In the genomic region with DNA sequence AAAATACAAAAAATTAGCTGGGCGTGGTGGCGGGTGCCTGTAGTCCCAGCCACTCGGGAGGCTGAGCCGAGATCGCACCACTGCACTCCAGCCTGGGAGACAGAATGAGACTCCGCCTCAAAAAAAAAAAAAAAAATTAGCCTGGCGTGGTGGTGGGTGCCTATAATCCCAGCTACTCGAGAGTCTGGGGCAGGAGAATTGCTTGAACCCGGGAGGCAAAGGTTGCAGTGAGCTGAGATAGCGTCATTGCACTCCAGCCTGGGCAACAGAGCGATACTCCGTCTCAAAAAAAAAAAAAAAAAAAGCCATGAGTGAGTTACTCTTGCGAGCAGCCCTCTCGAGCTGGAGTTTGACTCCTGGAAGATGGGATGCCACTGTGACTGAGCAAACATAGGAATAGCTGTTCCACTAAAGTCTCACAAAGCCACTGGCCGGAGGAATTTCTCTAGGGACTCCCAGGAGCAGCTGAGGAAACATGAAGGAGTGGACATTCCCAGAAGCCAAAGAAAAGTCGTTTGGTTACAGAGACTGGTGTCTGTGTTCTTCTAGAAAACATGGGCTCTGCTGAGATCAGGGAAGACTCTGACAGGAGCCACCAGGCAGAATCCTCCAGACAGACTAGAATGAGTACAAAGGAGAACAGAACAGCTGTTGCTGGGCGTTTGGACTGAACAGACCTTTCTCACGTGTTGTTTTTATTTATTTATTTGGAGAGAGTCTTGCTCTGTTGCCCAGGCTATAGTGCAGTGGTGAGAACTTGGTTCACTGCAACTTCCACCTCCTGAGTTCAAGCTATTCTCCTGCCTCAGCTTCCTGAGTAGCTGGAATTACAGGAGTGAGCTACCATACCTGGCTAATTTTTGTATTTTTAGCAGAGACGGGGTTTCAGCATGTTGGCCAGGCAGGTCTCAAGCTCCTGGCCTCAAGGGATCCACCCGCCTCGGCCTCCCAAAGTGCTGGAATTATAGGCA, we compare ENCODE assay signal across 11 cellular contexts. TPM values are rescaled to one million over a fixed set of nuclear protein-coding genes. Genes with fewer than 3 reads are reported as not detected.
DNase-seq lines count a peak whose midpoint lies in the region; ATAC-seq and TF ChIP-seq lines count a peak whose summit lies in the region.
"Had no signal": no experiment of that assay in that cellular context is flagged by ENCODE, and none has a peak within 500 bp of the region (broad histone marks: within the 10 kb centered on the region; RNA-seq: fewer than 3 reads in every experiment).

No MANE protein-coding gene starts in this region.

- TF ChIP-seq POLR2A in right lobe of liver (IDR thresholded peaks at IDR 0.05): no peak

- ATAC-seq in right lobe of liver: peak; percentile 3 to 21 (median 20)
- no peak for ATAC-seq in GM21619 (IDR thresholded peaks at IDR 0.05; ENCODE audit: unreplicated experiment)
- no peak for ATAC-seq in HG03457 (IDR thresholded peaks at IDR 0.05; ENCODE audit: unreplicated experiment)
- ATAC-seq: activated CD4-positive, CD25-positive, alpha-beta regulatory T cell treated with anti-CD3 and anti-CD28 coated beads, Interleukin-2, amount 50 U/mL, for 24 hours had no signal

- H3K9me3 ChIP-seq in HEK293 (ENCODE audit: control insufficient read depth, insufficient read depth, low read depth, low read length) (no peaks in the 10 kb centered on the region), colonic mucosa (no peaks in the 10 kb centered on the region), right lobe of liver (no peaks in the 10 kb centered on the region)

- no peak for DNase-seq in colonic mucosa
- DNase-seq in right lobe of liver: no peak
- no peak for DNase-seq in cerebellar cortex (ENCODE audit: low spot score)
- no peak for DNase-seq in activated effector memory CD4-positive, alpha-beta T cell treated with anti-CD3 and anti-CD28 coated beads, Interleukin-2, amount 50 U/mL, for 16 hours
- DNase-seq: CD4-positive, alpha-beta T cell; NCI-H1436 treated with DMSO at 0.1 percent for 48 hours had no signal

- H3K27ac ChIP-seq in HEK293 (ENCODE audit: extremely low read depth, low read depth, low read length) (0 out of 2 replicates have a peak overlapping the region, but pooled peaks have one; percentile 70), colonic mucosa (peak overlapping the region; percentile 93), right lobe of liver (peak overlapping the region; percentile 79 to 88 (median 83)), skin epidermis (peak overlapping the region in 17 of 21 experiments; percentile 7 to 81 (median 59))

- intact Hi-C loops in colonic mucosa (cut with DNase I): no loop called here
- intact Hi-C loops in right lobe of liver (cut with DNase I): no loop called here

- H3K36me3 ChIP-seq in HEK293 (ENCODE audit: control insufficient read depth in 2 of 2, insufficient read depth in 1 of 2, low read length in 2 of 2): no peaks in the 10 kb centered on the region
- H3K36me3 ChIP-seq in colonic mucosa: no peaks in the 10 kb centered on the region
- H3K36me3 ChIP-seq in right lobe of liver: no peaks in the 10 kb centered on the region

- no peak for TF ChIP-seq CTCF in HEK293 (tag by site-specific recombination; IDR thresholded peaks at IDR 0.05)
- no peak for TF ChIP-seq CTCF in colonic mucosa (IDR thresholded peaks at IDR 0.05)
- no peak for TF ChIP-seq CTCF in right lobe of liver (IDR thresholded peaks at IDR 0.05)

- WGBS in right lobe of liver (ENCODE audit: insufficient coverage, low coverage, low lambda C conversion rate, missing lambda C conversion rate): 44% methylated on average over 13 of the region's 21 CpGs

- H3K4me3 ChIP-seq in HEK293 (ENCODE audit: low read depth, low read length) (no peak overlapping the region), colonic mucosa (peak overlapping the region; percentile 28), right lobe of liver (peak overlapping the region in 2 of 3 donors; percentile 36 to 38), skin epidermis (no peak overlapping the region)

- H3K9ac ChIP-seq in colonic mucosa (ENCODE audit: low read depth in 2 of 2, low read length in 2 of 2): peak overlapping the region in 1 of 2 donors; percentile 73

- POLR2A ChIA-PET in HEK293 (lab: Yijun Ruan, JAX): interaction anchor here (0.6 to 1.4 kb wide), 4 partner anchors 10 to 111 kb away, joined by 3 read pairs; no protein-coding TSS in a partner anchor

- CTCF ChIA-PET in HEK293 (lab: Yijun Ruan, JAX): interaction anchor here (0.8 kb wide), 1 partner anchor 50 kb away, joined by 3 read pairs; no protein-coding TSS in a partner anchor

- 0 out of 2 replicates have a peak, but pooled peaks cover 2% of the 10 kb centered on the region for H3K4me1 ChIP-seq in HEK293 (ENCODE audit: control insufficient read depth, insufficient read depth, low read length)
- H3K4me1 ChIP-seq in colonic mucosa: peaks cover 14% of the 10 kb centered on the region
- peaks cover 0 to 22% (median 5%) of the 10 kb centered on the region in 4 donors for H3K4me1 ChIP-seq in right lobe of liver

- no peaks in the 10 kb centered on the region for H3K27me3 ChIP-seq in colonic mucosa
- no peaks in the 10 kb centered on the region for H3K27me3 ChIP-seq in right lobe of liver

TF ChIP-seq in HEK293, 187 proteins besides CTCF, POLR2A, EP300 and RAD21:
- TF ChIP-seq ZNF274 (IDR thresholded peaks at IDR 0.05; ENCODE audit: low read length): no peak
- no peak for TF ChIP-seq ZNF274 (tag by site-specific recombination; IDR thresholded peaks at IDR 0.05; ENCODE audit: borderline replicate concordance)
- TF ChIP-seq OSR2 (tag by site-specific recombination; IDR thresholded peaks at IDR 0.05): peak; percentile 54; the same call in 1 of the 2 replicates
- TF ChIP-seq ZBTB7A (tag by site-specific recombination; IDR thresholded peaks at IDR 0.05; ENCODE audit: low read depth): no peak

RNA-seq across cellular contexts. Expression of a gene that starts 32.4 kb away (rescaled TPM):
- 100 to 1,000 TPM; 711 to 719 TPM for total RNA-seq in colonic mucosa
- 100 to 1,000 TPM; 168 to 435 (median 222) TPM for total RNA-seq in right lobe of liver

Comparison
In these comparisons a context has a peak if more than half of its experiments do, and no peak if none do; other contexts are left out.
1. H3K4me3 ChIP-seq: peak in colonic mucosa (single experiment) and right lobe of liver (2 of 3); none in HEK293 (single experiment) and skin epidermis (0 of 7).
2. ATAC-seq: peak in right lobe of liver (4 of 4); none in GM21619 (single experiment) and HG03457 (single experiment).
3. Peak in every context shown above with its lines, with median percentiles within 50 percentile points of each other: H3K27ac ChIP-seq.